In genomic region chr17:18038149-18038850, GRCh38 we compare ENCODE assay signal across 8 cellular contexts. TPM values are rescaled to one million over a fixed set of nuclear protein-coding genes. Genes with fewer than 3 reads are reported as not detected.
A peak's percentile ranks its signal among the peaks of the same experiment; 100 is the strongest.
DNase-seq lines count a peak whose midpoint lies in the region; ATAC-seq lines count a peak whose summit lies in the region.

No MANE protein-coding gene starts in this region.

- H3K9me3 ChIP-seq in right cardiac atrium (ENCODE audit: control insufficient read depth, low read length) = no peaks in the 10 kb centered on the region

- H3K27ac ChIP-seq in right cardiac atrium (ENCODE audit: low read length) (peak overlapping the region; percentile 18), skin epidermis (peak overlapping the region in 20 of 21 experiments; percentile 51 to 90 (median 84))

- peaks cover 16% of the 10 kb centered on the region for H3K4me1 ChIP-seq in right cardiac atrium (ENCODE audit: control insufficient read depth, insufficient read depth, low read length)

- intact Hi-C loops in right cardiac atrium (cut with DNase I) = loop anchor here in 3 of 4 donors (5.0 to 10.0 kb wide), 5 partner anchors 63 to 363 kb away; partner anchors contain the start of genes RAI1 (in 2 of the 3), DRC3 (in 1 of the 3) and TOM1L2 (in 1 of the 3)

- 7% methylated on average over 13 of the region's 13 CpGs for WGBS in right cardiac atrium

- DNase-seq in CD1c-positive myeloid dendritic cell (ENCODE audit: extremely low spot score) (peak; percentile 74), right cardiac atrium (no peak), NCI-H2171 treated with DMSO at 0.1 percent for 48 hours (lab: John Stamatoyannopoulos, UW) (no peak), NCI-H446 treated with DMSO at 0.1 percent for 48 hours (lab: John Stamatoyannopoulos, UW) (no peak)
- no peak for DNase-seq in Jurkat, Clone E6-1 (ENCODE audit: low read depth, low spot score)
- DNase-seq in activated CD8-positive, alpha-beta memory T cell treated with anti-CD3 and anti-CD28 coated beads, Interleukin-2, amount 50 U/mL, for 48 hours = peak; percentile 69

- ATAC-seq in right cardiac atrium = no peak
- ATAC-seq in GM21447 (IDR thresholded peaks at IDR 0.05; ENCODE audit: unreplicated experiment) = no peak

- H3K27me3 ChIP-seq in right cardiac atrium (ENCODE audit: control insufficient read depth, insufficient read depth) = no peaks in the 10 kb centered on the region

- peak overlapping the region; percentile 72 for H3K4me3 ChIP-seq in Jurkat, Clone E6-1 (ENCODE audit: low read length)
- H3K4me3 ChIP-seq in right cardiac atrium (ENCODE audit: low read length) = peak overlapping the region; percentile 74
- H3K4me3 ChIP-seq in skin epidermis = peak overlapping the region; percentile 66 to 98 (median 88)

RNA-seq across cellular contexts. Expression of gene ATPAF2, which starts 0.7 kb away (rescaled TPM):
- 31.6 TPM for polyA plus RNA-seq in Jurkat, Clone E6-1 (2012; ENCODE audit: insufficient read depth, insufficient read length)
- total RNA-seq in right cardiac atrium = 10 to 100 TPM; 22.0 to 31.6 (median 29.3) TPM
- polyA plus RNA-seq in right cardiac atrium = 33.6 TPM

RNA-seq across cellular contexts. Expression of gene GID4, which starts 0.9 kb away (rescaled TPM):
- polyA plus RNA-seq in Jurkat, Clone E6-1 (2012; ENCODE audit: insufficient read depth, insufficient read length) = 20.9 TPM
- 10 to 100 TPM; 13.8 to 20.7 (median 15.5) TPM for total RNA-seq in right cardiac atrium
- 8.1 TPM for polyA plus RNA-seq in right cardiac atrium

RNA-seq across cellular contexts. Expression of gene DRG2, which starts 49.4 kb away (rescaled TPM):
- polyA plus RNA-seq in Jurkat, Clone E6-1 (2012; ENCODE audit: insufficient read depth, insufficient read length) = 81.7 TPM
- 10 to 100 TPM; 20.1 to 22.3 (median 21.5) TPM for total RNA-seq in right cardiac atrium
- 22.1 TPM for polyA plus RNA-seq in right cardiac atrium

Comparison
In these comparisons a context has a peak if more than half of its experiments do, and no peak if none do; other contexts are left out.
1. DNase-seq: peak in CD1c-positive myeloid dendritic cell (single experiment) and activated CD8-positive, alpha-beta memory T cell treated with anti-CD3 and anti-CD28 coated beads, Interleukin-2, amount 50 U/mL, for 48 hours (single experiment); none in Jurkat, Clone E6-1 (single experiment), right cardiac atrium (0 of 3), NCI-H2171 treated with DMSO at 0.1 percent for 48 hours (single experiment) and NCI-H446 treated with DMSO at 0.1 percent for 48 hours (single experiment).
2. Peak in every context shown above with its lines, with median percentiles within 50 percentile points of each other: H3K4me3 ChIP-seq.